Comparison of ENCODE assay signal across 1 cellular context in the genomic region with DNA sequence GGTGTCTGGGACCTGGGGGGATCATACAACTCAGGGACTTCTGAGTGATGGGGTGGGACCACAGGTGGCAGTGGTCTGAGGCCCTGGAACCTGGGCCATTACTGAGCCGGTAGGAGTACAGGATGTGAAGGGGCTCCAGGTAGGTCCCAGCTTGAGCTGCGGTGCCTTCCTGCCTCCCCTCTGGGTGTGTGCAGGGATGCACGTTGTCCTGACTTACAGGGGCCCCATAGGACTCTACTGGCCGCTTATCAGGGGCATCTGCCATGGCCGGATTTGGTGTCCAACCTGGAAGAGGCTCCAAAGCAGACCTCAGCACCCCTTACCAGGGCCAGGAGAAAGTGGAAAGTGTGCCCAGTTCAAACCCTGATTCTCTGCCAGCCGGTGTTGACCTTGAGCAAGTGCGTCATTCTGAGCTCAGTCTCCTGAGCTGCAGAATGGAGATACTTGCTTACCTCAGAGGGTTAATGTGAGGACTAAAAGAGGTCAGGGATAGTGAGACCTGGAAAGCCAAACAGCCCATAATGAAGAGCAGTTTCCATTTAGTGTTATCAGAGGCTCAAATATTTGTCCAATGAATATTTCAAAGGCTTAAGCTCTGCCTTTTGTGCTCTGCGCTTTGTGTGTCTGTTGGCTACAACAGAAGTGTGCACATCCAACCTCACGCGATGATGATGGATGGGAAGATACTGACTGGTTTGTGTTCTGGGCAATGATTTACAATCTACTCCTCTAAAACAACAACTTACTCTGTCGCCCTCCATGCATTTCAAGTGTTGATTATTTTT.
A peak's percentile ranks its signal among the peaks of the same experiment; 100 is the strongest.
TF ChIP-seq lines count a peak whose summit lies in the region.

No MANE protein-coding gene starts in this region.

TF ChIP-seq in HepG2, 621 proteins besides CTCF, POLR2A, EP300 and RAD21 (continued from another document and continues in another):
- TF ChIP-seq, protein P1, sequence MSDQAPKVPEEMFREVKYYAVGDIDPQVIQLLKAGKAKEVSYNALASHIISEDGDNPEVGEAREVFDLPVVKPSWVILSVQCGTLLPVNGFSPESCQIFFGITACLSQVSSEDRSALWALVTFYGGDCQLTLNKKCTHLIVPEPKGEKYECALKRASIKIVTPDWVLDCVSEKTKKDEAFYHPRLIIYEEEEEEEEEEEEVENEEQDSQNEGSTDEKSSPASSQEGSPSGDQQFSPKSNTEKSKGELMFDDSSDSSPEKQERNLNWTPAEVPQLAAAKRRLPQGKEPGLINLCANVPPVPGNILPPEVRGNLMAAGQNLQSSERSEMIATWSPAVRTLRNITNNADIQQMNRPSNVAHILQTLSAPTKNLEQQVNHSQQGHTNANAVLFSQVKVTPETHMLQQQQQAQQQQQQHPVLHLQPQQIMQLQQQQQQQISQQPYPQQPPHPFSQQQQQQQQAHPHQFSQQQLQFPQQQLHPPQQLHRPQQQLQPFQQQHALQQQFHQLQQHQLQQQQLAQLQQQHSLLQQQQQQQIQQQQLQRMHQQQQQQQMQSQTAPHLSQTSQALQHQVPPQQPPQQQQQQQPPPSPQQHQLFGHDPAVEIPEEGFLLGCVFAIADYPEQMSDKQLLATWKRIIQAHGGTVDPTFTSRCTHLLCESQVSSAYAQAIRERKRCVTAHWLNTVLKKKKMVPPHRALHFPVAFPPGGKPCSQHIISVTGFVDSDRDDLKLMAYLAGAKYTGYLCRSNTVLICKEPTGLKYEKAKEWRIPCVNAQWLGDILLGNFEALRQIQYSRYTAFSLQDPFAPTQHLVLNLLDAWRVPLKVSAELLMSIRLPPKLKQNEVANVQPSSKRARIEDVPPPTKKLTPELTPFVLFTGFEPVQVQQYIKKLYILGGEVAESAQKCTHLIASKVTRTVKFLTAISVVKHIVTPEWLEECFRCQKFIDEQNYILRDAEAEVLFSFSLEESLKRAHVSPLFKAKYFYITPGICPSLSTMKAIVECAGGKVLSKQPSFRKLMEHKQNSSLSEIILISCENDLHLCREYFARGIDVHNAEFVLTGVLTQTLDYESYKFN (CRISPR knock-in tag; conservative IDR thresholded peaks at IDR 0.05): peak; percentile 74
- TF ChIP-seq MIXL1 (CRISPR knock-in tag; IDR thresholded peaks at IDR 0.05) (peak; percentile 72; the same call in 1 of the 2 replicates), GATA4 (IDR thresholded peaks at IDR 0.05; ENCODE audit: borderline replicate concordance, low read depth) (0 out of 2 replicates have a peak, but pooled peaks have one; percentile 35), TBL1XR1 (IDR thresholded peaks at IDR 0.05; ENCODE audit: borderline replicate concordance, low read length, partially characterized antibody) (peak; percentile 11), ZBTB8A (CRISPR knock-in tag; IDR thresholded peaks at IDR 0.05; ENCODE audit: borderline replicate concordance, low read depth) (no peak), IRF2 (CRISPR knock-in tag; IDR thresholded peaks at IDR 0.05) (peak; percentile 45; the same call in 1 of the 2 replicates), TCF7L2 (IDR thresholded peaks at IDR 0.05; ENCODE audit: low read depth, low read length) (peak; percentile 81), FOXA3 (CRISPR knock-in tag; IDR thresholded peaks at IDR 0.05) (peak; percentile 58; the same call in 1 of the 2 replicates), TBX3 (IDR thresholded peaks at IDR 0.05; ENCODE audit: borderline replicate concordance) (no peak), BHLHE40 (IDR thresholded peaks at IDR 0.05; ENCODE audit: low read length) (peak; percentile 86), ZNF609 (CRISPR knock-in tag; IDR thresholded peaks at IDR 0.05; ENCODE audit: borderline replicate concordance) (peak; percentile 81; the same call in 1 of the 2 replicates), HNF1A (IDR thresholded peaks at IDR 0.05; ENCODE audit: low read depth) (peak; percentile 73), HNF1A (CRISPR knock-in tag; IDR thresholded peaks at IDR 0.05; ENCODE audit: borderline replicate concordance) (peak; percentile 76; the same call in 1 of the 2 replicates), ZNF451 (CRISPR knock-in tag; IDR thresholded peaks at IDR 0.05) (no peak), RARA (CRISPR knock-in tag; IDR thresholded peaks at IDR 0.05) (peak; percentile 73), SIN3A (IDR thresholded peaks at IDR 0.05; ENCODE audit: borderline replicate concordance, low read depth, low read length) (no peak), ZNF646 (CRISPR knock-in tag; IDR thresholded peaks at IDR 0.05) (peak; percentile 80), ZNF788 (CRISPR knock-in tag; IDR thresholded peaks at IDR 0.05; ENCODE audit: borderline replicate concordance) (0 out of 2 replicates have a peak, but pooled peaks have one; percentile 12), SOX5 (CRISPR knock-in tag; IDR thresholded peaks at IDR 0.05; ENCODE audit: borderline replicate concordance) (peak; percentile 96), ZMYM4 (CRISPR knock-in tag; IDR thresholded peaks at IDR 0.05) (peak; percentile 47), ZNF274 (CRISPR knock-in tag; IDR thresholded peaks at IDR 0.05) (0 out of 2 replicates have a peak, but pooled peaks have one; percentile 39), ZNF629 (CRISPR knock-in tag; conservative IDR thresholded peaks at IDR 0.05) (peak; percentile 97), RORA (CRISPR knock-in tag; IDR thresholded peaks at IDR 0.05) (0 out of 2 replicates have a peak, but pooled peaks have one; percentile 45)
- TF ChIP-seq, protein P2, sequence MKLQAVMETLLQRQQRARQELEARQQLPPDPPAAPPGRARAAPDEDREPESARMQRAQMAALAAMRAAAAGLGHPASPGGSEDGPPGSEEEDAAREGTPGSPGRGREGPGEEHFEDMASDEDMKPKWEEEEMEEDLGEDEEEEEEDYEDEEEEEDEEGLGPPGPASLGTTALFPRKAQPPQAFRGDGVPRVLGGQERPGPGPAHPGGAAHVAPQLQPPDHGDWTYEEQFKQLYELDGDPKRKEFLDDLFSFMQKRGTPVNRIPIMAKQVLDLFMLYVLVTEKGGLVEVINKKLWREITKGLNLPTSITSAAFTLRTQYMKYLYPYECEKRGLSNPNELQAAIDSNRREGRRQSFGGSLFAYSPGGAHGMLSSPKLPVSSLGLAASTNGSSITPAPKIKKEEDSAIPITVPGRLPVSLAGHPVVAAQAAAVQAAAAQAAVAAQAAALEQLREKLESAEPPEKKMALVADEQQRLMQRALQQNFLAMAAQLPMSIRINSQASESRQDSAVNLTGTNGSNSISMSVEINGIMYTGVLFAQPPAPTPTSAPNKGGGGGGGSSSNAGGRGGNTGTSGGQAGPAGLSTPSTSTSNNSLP (IDR thresholded peaks at IDR 0.05; ENCODE audit: low read depth, low read length): 0 out of 2 replicates have a peak, but pooled peaks have one; percentile 10
- TF ChIP-seq, protein P3, sequence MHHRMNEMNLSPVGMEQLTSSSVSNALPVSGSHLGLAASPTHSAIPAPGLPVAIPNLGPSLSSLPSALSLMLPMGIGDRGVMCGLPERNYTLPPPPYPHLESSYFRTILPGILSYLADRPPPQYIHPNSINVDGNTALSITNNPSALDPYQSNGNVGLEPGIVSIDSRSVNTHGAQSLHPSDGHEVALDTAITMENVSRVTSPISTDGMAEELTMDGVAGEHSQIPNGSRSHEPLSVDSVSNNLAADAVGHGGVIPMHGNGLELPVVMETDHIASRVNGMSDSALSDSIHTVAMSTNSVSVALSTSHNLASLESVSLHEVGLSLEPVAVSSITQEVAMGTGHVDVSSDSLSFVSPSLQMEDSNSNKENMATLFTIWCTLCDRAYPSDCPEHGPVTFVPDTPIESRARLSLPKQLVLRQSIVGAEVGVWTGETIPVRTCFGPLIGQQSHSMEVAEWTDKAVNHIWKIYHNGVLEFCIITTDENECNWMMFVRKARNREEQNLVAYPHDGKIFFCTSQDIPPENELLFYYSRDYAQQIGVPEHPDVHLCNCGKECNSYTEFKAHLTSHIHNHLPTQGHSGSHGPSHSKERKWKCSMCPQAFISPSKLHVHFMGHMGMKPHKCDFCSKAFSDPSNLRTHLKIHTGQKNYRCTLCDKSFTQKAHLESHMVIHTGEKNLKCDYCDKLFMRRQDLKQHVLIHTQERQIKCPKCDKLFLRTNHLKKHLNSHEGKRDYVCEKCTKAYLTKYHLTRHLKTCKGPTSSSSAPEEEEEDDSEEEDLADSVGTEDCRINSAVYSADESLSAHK (CRISPR knock-in tag; IDR thresholded peaks at IDR 0.05; ENCODE audit: borderline replicate concordance): no peak
